ENCODE assay signal across 16 cellular contexts in the genomic region with DNA sequence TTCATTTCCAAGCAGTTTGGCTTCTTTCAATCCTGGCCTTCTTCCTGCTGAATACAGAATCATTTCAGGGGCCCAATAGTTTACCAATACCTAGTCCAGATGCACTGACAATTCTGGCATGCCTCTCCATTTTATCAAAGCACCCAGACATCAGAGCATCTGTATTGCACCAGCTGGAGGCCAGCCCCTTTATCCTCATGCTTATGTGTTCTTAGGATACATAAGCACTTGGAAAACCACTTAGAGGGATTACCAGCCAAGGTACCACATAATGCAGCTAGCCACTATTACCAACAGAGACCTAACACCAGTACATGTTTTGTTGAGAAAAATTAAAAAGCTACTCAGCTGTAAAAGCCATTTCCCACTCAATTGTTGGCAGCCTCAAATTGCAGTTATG.
DNase-seq lines count a peak whose midpoint lies in the region; ATAC-seq and FAIRE-seq lines count a peak whose summit lies in the region.
"Had no signal": no experiment of that assay in that cellular context is flagged by ENCODE, and none has a peak within 500 bp of the region (broad histone marks: within the 10 kb centered on the region; RNA-seq: fewer than 3 reads in every experiment).

No MANE protein-coding gene starts in this region.

- POLR2A ChIA-PET in activated CD4-positive, alpha-beta memory T cell treated with anti-CD3 and anti-CD28 coated beads, Interleukin-2, amount 10 ng/mL, durations not matched to agents 7 days and 5 days (lab: Charles Lee): no interaction called here

- H3K4me1 Mint-ChIP-seq in activated CD4-positive, alpha-beta memory T cell treated with anti-CD3 and anti-CD28 coated beads, Interleukin-2, amount 10 ng/mL, durations not matched to agents 7 days and 5 days: no peaks in the 10 kb centered on the region

- H3K27me3 Mint-ChIP-seq in activated CD4-positive, alpha-beta memory T cell treated with anti-CD3 and anti-CD28 coated beads, Interleukin-2, amount 10 ng/mL, durations not matched to agents 7 days and 5 days: no peaks in the 10 kb centered on the region

- ATAC-seq in HG02981 (IDR thresholded peaks at IDR 0.05; ENCODE audit: unreplicated experiment): no peak
- ATAC-seq: A549, Right ventricle myocardium inferior had no signal

- DNase-seq in D341Med (ENCODE audit: low spot score) (peak; percentile 62), NCI-H1092 treated with DMSO at 0.1 percent for 48 hours (lab: John Stamatoyannopoulos, UW) (peak; percentile 87), NCI-H2107 (lab: John Stamatoyannopoulos, UW) (peak; percentile 48), NCI-H82 (lab: John Stamatoyannopoulos, UW) (peak; percentile 95), NCI-H510A (lab: John Stamatoyannopoulos, UW) (no peak), HTR-8/SVneo (ENCODE audit: insufficient read length, low spot score) (no peak)
- DNase-seq in activated CD4-positive, alpha-beta memory T cell treated with anti-CD3 and anti-CD28 coated beads, Interleukin-2, amount 10 ng/mL, durations not matched to agents 7 days and 5 days: no peak
- DNase-seq: DMS153, IMR-90, Karpas-422, MG63, NCI-H748 treated with DMSO at 0.1 percent for 48 hours, Peyer's patch had no signal

- H3K4me3 Mint-ChIP-seq in activated CD4-positive, alpha-beta memory T cell treated with anti-CD3 and anti-CD28 coated beads, Interleukin-2, amount 10 ng/mL, durations not matched to agents 7 days and 5 days: no peak overlapping the region

- no peak overlapping the region for H3K27ac Mint-ChIP-seq in activated CD4-positive, alpha-beta memory T cell treated with anti-CD3 and anti-CD28 coated beads, Interleukin-2, amount 10 ng/mL, durations not matched to agents 7 days and 5 days

- peaks cover 12% of the 10 kb centered on the region for H3K9me3 Mint-ChIP-seq in activated CD4-positive, alpha-beta memory T cell treated with anti-CD3 and anti-CD28 coated beads, Interleukin-2, amount 10 ng/mL, durations not matched to agents 7 days and 5 days

- FAIRE-seq in HTR-8/SVneo (lab: Jason Lieb, UNC): no peak
- FAIRE-seq: A549 had no signal

- no peaks in the 10 kb centered on the region for H3K36me3 Mint-ChIP-seq in activated CD4-positive, alpha-beta memory T cell treated with anti-CD3 and anti-CD28 coated beads, Interleukin-2, amount 10 ng/mL, durations not matched to agents 7 days and 5 days (ENCODE audit: low read depth)

- CTCF ChIA-PET in activated CD4-positive, alpha-beta memory T cell treated with anti-CD3 and anti-CD28 coated beads, Interleukin-2, amount 10 ng/mL, durations not matched to agents 7 days and 5 days (lab: Charles Lee): no interaction called here

Comparison
In these comparisons a context has a peak if more than half of its experiments do, and no peak if none do; other contexts are left out.
1. DNase-seq: peak in D341Med (single experiment), NCI-H1092 treated with DMSO at 0.1 percent for 48 hours (single experiment), NCI-H2107 (single experiment) and NCI-H82 (single experiment); none in activated CD4-positive, alpha-beta memory T cell treated with anti-CD3 and anti-CD28 coated beads, Interleukin-2, amount 10 ng/mL, durations not matched to agents 7 days and 5 days (single experiment), NCI-H510A (single experiment) and HTR-8/SVneo (single experiment).